Comparison of ENCODE assay signal across 19 cellular contexts in genomic region chr2:86500325-86500724, GRCh38. TPM values are rescaled to one million over a fixed set of nuclear protein-coding genes. Genes with fewer than 3 reads are reported as not detected.
A peak's percentile ranks its signal among the peaks of the same experiment; 100 is the strongest.
DNase-seq lines count a peak whose midpoint lies in the region; ATAC-seq and TF ChIP-seq lines count a peak whose summit lies in the region.
"Had no signal": no experiment of that assay in that cellular context is flagged by ENCODE, and none has a peak within 500 bp of the region (broad histone marks: within the 10 kb centered on the region; RNA-seq: fewer than 3 reads in every experiment).

No MANE protein-coding gene starts in this region.

- H3K79me2 ChIP-seq in GM23338 (replicated peaks; ENCODE audit: insufficient read depth) (no peaks in the 10 kb centered on the region), hepatocyte (no peaks in the 10 kb centered on the region)

- H3K27ac Mint-ChIP-seq in GM23338 = no peak overlapping the region
- no peak overlapping the region for H3K27ac Mint-ChIP-seq in glutamatergic neuron (ENCODE audit: unreplicated experiment)

- H3F3A ChIP-seq in GM23338 (replicated peaks; ENCODE audit: low read depth) = no peaks in the 10 kb centered on the region

- peak; percentile 7 for DNase-seq in activated CD4-positive, alpha-beta T cell treated with anti-CD3 and anti-CD28 coated beads for 48 hours
- DNase-seq in activated CD4-positive, alpha-beta T cell treated with anti-CD3 and anti-CD28 coated beads for 1 hour = no peak
- DNase-seq in GM23338 (ENCODE audit: low spot score) (peak; percentile 6), SJCRH30 (peak; percentile 11 to 18), glutamatergic neuron (peak; percentile 14), NOMO-1 treated with dmso at 0.1 percent for 144 hours (lab: John Stamatoyannopoulos, UW; ENCODE audit: unreplicated experiment) (no peak), hepatocyte (ENCODE audit: low spot score) (no peak), retina (no peak)
- DNase-seq: C1 segment of cervical spinal cord; CD8-positive, alpha-beta memory T cell; GDM1; GOT3; NCI-H1694 treated with DMSO at 0.1 percent for 48 hours; NCI-H2107; NCI-H510A; NCI-H748 treated with DMSO at 0.1 percent for 48 hours; PC-9; SIG-M5 had no signal

- no peaks in the 10 kb centered on the region; the same call in 2 of the 3 replicates for H3K4me1 Mint-ChIP-seq in GM23338
- H3K4me1 Mint-ChIP-seq in glutamatergic neuron (ENCODE audit: low read depth, unreplicated experiment) = no peaks in the 10 kb centered on the region

- H3K27me3 Mint-ChIP-seq in GM23338 (ENCODE audit: insufficient read depth, low read depth, poor library complexity) = peaks cover 8% of the 10 kb centered on the region
- H3K27me3 Mint-ChIP-seq in glutamatergic neuron (ENCODE audit: unreplicated experiment) = peaks cover 6% of the 10 kb centered on the region
- H3K27me3 Mint-ChIP-seq: CD8-positive, alpha-beta memory T cell had no signal

- no peak for ATAC-seq in GM23338

- H3K27me3 ChIP-seq in GM23338 (ENCODE audit: insufficient read depth) (no peaks in the 10 kb centered on the region), SJCRH30 (no peaks in the 10 kb centered on the region), hepatocyte (no peaks in the 10 kb centered on the region)

- H3K36me3 Mint-ChIP-seq in GM23338 (ENCODE audit: low read depth) (peaks cover 90% of the 10 kb centered on the region), glutamatergic neuron (ENCODE audit: unreplicated experiment) (peaks cover 58% of the 10 kb centered on the region)

- H2AFZ ChIP-seq in GM23338 (no peak overlapping the region), hepatocyte (no peak overlapping the region)
- H2AFZ ChIP-seq: PC-9 had no signal

- 100% methylated on average over 2 of the region's 2 CpGs for WGBS in hepatocyte (ENCODE audit: low lambda C conversion rate, missing lambda C conversion rate)

- no peaks in the 10 kb centered on the region for H4K20me1 ChIP-seq in GM23338 (replicated peaks; ENCODE audit: insufficient read depth)
- no peaks in the 10 kb centered on the region for H4K20me1 ChIP-seq in hepatocyte (ENCODE audit: insufficient read depth, poor library complexity, severe bottlenecking)

- H3K27ac ChIP-seq in GM23338 (ENCODE audit: low read depth) (no peak overlapping the region), SJCRH30 (no peak overlapping the region), hepatocyte (no peak overlapping the region)
- H3K27ac ChIP-seq: PC-9, RWPE1 had no signal

- H3K9me3 ChIP-seq in SJCRH30 (replicated peaks) (peaks cover 10% of the 10 kb centered on the region), hepatocyte (ENCODE audit: low read depth) (no peaks in the 10 kb centered on the region)

- no peak overlapping the region for H3K4me2 ChIP-seq in GM23338
- no peak overlapping the region for H3K4me2 ChIP-seq in hepatocyte
- H3K4me2 ChIP-seq: PC-9 had no signal

- peaks cover 53% of the 10 kb centered on the region for H3K9me3 Mint-ChIP-seq in GM23338
- H3K9me3 Mint-ChIP-seq in glutamatergic neuron (ENCODE audit: unreplicated experiment) = peaks cover 17% of the 10 kb centered on the region

- H3K4me1 ChIP-seq in GM23338 (ENCODE audit: insufficient read depth) (no peaks in the 10 kb centered on the region), SJCRH30 (no peaks in the 10 kb centered on the region), hepatocyte (ENCODE audit: insufficient read depth) (no peaks in the 10 kb centered on the region)

- peaks cover 15% of the 10 kb centered on the region for H3K36me3 ChIP-seq in GM23338 (ENCODE audit: insufficient read depth)
- peaks cover 52% of the 10 kb centered on the region for H3K36me3 ChIP-seq in SJCRH30
- no peaks in the 10 kb centered on the region for H3K36me3 ChIP-seq in hepatocyte (replicated peaks; ENCODE audit: insufficient read depth, low read depth)

- H3K9me2 ChIP-seq in GM23338 (ENCODE audit: insufficient read depth) (no peaks in the 10 kb centered on the region; the same call in 1 of the 2 replicates), hepatocyte (replicated peaks; ENCODE audit: insufficient read depth) (no peaks in the 10 kb centered on the region)

- H3K4me3 ChIP-seq in GM23338 (no peak overlapping the region), SJCRH30 (no peak overlapping the region), hepatocyte (no peak overlapping the region)
- H3K4me3 ChIP-seq: PC-9 had no signal

- H3K4me3 Mint-ChIP-seq in GM23338 (no peak overlapping the region), glutamatergic neuron (ENCODE audit: unreplicated experiment) (no peak overlapping the region)
- H3K4me3 Mint-ChIP-seq: CD8-positive, alpha-beta memory T cell had no signal

- no peak for TF ChIP-seq CTCF in GM23338 (conservative IDR thresholded peaks at IDR 0.05; ENCODE audit: low read depth in 2 of 2)
- TF ChIP-seq CTCF in glutamatergic neuron (IDR thresholded peaks at IDR 0.05; ENCODE audit: partially characterized antibody, unreplicated experiment) = no peak
- TF ChIP-seq CTCF in hepatocyte (IDR thresholded peaks at IDR 0.05; ENCODE audit: poor library complexity) = no peak

TF ChIP-seq in GM23338, 12 proteins besides CTCF, POLR2A, EP300 and RAD21:
- TF ChIP-seq CREB1 (CRISPR knock-in tag; IDR thresholded peaks at IDR 0.05; ENCODE audit: low read depth) (no peak), JUNB (IDR thresholded peaks at IDR 0.05; ENCODE audit: unreplicated experiment) (no peak), REST (IDR thresholded peaks at IDR 0.05; ENCODE audit: unreplicated experiment) (no peak), POLR2AphosphoS5 (IDR thresholded peaks at IDR 0.05; ENCODE audit: low read depth) (no peak), ZNF114 (CRISPR knock-in tag; IDR thresholded peaks at IDR 0.05) (no peak), EZH2 (IDR thresholded peaks at IDR 0.05; ENCODE audit: low read depth, unreplicated experiment) (no peak), EZH2phosphoT487 (IDR thresholded peaks at IDR 0.05; ENCODE audit: unreplicated experiment) (no peak), STAT1 (IDR thresholded peaks at IDR 0.05; ENCODE audit: unreplicated experiment) (no peak)

RNA-seq across cellular contexts. Expression of gene KDM3A, which starts 59.2 kb away (rescaled TPM):
- 21.8 and 24.6 TPM in 2 replicates for total RNA-seq in GM23338 (2014; rRNA removed; shearing (Covaris generic))
- polyA plus RNA-seq in GM23338 (2016; fragmentation: Nextera tagmentation; extraction: Ambion mirVana) = 7.4 and 8.9 TPM in 2 replicates
- 34.8 and 38.7 TPM in 2 replicates for total RNA-seq in SJCRH30 (2014; rRNA removed; shearing (Covaris generic))
- total RNA-seq in glutamatergic neuron (ENCODE audit: unreplicated experiment) = 80.3 TPM
- total RNA-seq in hepatocyte = 37.5 and 41.3 TPM in 2 replicates
- polyA plus RNA-seq in hepatocyte = 13.8 and 15.3 TPM in 2 replicates

Comparison
In these comparisons a context has a peak if more than half of its experiments do, and no peak if none do; other contexts are left out.
1. DNase-seq: peak in activated CD4-positive, alpha-beta T cell treated with anti-CD3 and anti-CD28 coated beads for 48 hours (single experiment), GM23338 (single experiment), SJCRH30 (2 of 2) and glutamatergic neuron (single experiment); none in activated CD4-positive, alpha-beta T cell treated with anti-CD3 and anti-CD28 coated beads for 1 hour (single experiment), NOMO-1 treated with dmso at 0.1 percent for 144 hours (single experiment), hepatocyte (single experiment) and retina (single experiment).